Comparison of ENCODE assay signal across 15 cellular contexts in genomic region chr13:110493161-110493593, GRCh38.
DNase-seq lines count a peak whose midpoint lies in the region; ATAC-seq and TF ChIP-seq lines count a peak whose summit lies in the region.
"Had no signal": no experiment of that assay in that cellular context is flagged by ENCODE, and none has a peak within 500 bp of the region (broad histone marks: within the 10 kb centered on the region; RNA-seq: fewer than 3 reads in every experiment).

No MANE protein-coding gene starts in this region.

- TF ChIP-seq CTCF in chondrocyte (IDR thresholded peaks at IDR 0.05) (no peak), nephron progenitor cell (IDR thresholded peaks at IDR 0.05) (no peak), tibial artery (IDR thresholded peaks at IDR 0.05) (no peak), WTC11 (IDR thresholded peaks at IDR 0.05) (no peak)

- H3K27me3 ChIP-seq in tibial artery: no peaks in the 10 kb centered on the region

- peak overlapping the region; percentile 55 to 65 for H3K27ac ChIP-seq in tibial artery

- CTCF ChIA-PET in WTC11 (lab: Charles Lee): no interaction called here

- H3K9me3 ChIP-seq in tibial artery: no peaks in the 10 kb centered on the region

- ATAC-seq in esophagus mucosa (peak; percentile 17), HG03045 (IDR thresholded peaks at IDR 0.05; ENCODE audit: unreplicated experiment) (no peak), WTC11 (no peak)
- ATAC-seq: GM12878 had no signal

- POLR2A ChIA-PET in WTC11 (lab: Charles Lee): no interaction called here

- H3K9me3 Mint-ChIP-seq in chondrocyte (ENCODE audit: low read depth): no peaks in the 10 kb centered on the region
- H3K9me3 Mint-ChIP-seq in nephron progenitor cell: no peaks in the 10 kb centered on the region
- H3K9me3 Mint-ChIP-seq in WTC11: peaks cover 5% of the 10 kb centered on the region
- H3K9me3 Mint-ChIP-seq: CD4-positive, alpha-beta T cell had no signal

- H3K4me3 Mint-ChIP-seq in chondrocyte (ENCODE audit: unreplicated experiment) (no peak overlapping the region), nephron progenitor cell (no peak overlapping the region), WTC11 (no peak overlapping the region)
- H3K4me3 Mint-ChIP-seq: B cell; CD4-positive, alpha-beta T cell had no signal

- peaks cover 67% of the 10 kb centered on the region for H3K36me3 Mint-ChIP-seq in chondrocyte (ENCODE audit: low read depth)
- peaks cover 83% of the 10 kb centered on the region for H3K36me3 Mint-ChIP-seq in nephron progenitor cell (ENCODE audit: low read depth)
- H3K36me3 Mint-ChIP-seq in WTC11: peaks cover 45% of the 10 kb centered on the region

- peak overlapping the region; percentile 51 for H3K27ac Mint-ChIP-seq in chondrocyte (ENCODE audit: unreplicated experiment)
- peak overlapping the region; percentile 83 for H3K27ac Mint-ChIP-seq in nephron progenitor cell
- no peak overlapping the region for H3K27ac Mint-ChIP-seq in WTC11
- H3K27ac Mint-ChIP-seq: B cell; CD4-positive, alpha-beta T cell had no signal

- no peak overlapping the region for H3K4me3 ChIP-seq in tibial artery
- H3K4me3 ChIP-seq: GM12878 had no signal

- H3K4me1 ChIP-seq in tibial artery: peaks cover 0 to 18% (median 6%) of the 10 kb centered on the region in 4 donors

- DNase-seq in chondrocyte (ENCODE audit: low spot score): no peak
- no peak for DNase-seq in nephron progenitor cell
- no peak for DNase-seq in tibial artery
- no peak for DNase-seq in RKO (ENCODE audit: low spot score)
- DNase-seq in WTC11 (ENCODE audit: low spot score): no peak
- DNase-seq: ACHN; C1 segment of cervical spinal cord; Calu3; CD4-positive, alpha-beta T cell; DMS79; HCEC 1CT had no signal

- H3K27me3 Mint-ChIP-seq in chondrocyte (ENCODE audit: low read depth) (no peaks in the 10 kb centered on the region), nephron progenitor cell (ENCODE audit: low read depth, poor library complexity) (peaks cover 3% of the 10 kb centered on the region), WTC11 (ENCODE audit: low read depth) (no peaks in the 10 kb centered on the region)
- H3K27me3 Mint-ChIP-seq: B cell; CD4-positive, alpha-beta T cell had no signal

- H3K4me1 Mint-ChIP-seq in chondrocyte (ENCODE audit: low read depth) (peaks cover 19% of the 10 kb centered on the region), nephron progenitor cell (peaks cover 12% of the 10 kb centered on the region), WTC11 (no peaks in the 10 kb centered on the region)
- H3K4me1 Mint-ChIP-seq: B cell had no signal

- intact Hi-C loops in tibial artery (cut with DNase I; ENCODE audit: low total_unique reads): no loop called here

- peaks cover 85 to 99% (median 91%) of the 10 kb centered on the region in 3 donors for H3K36me3 ChIP-seq in tibial artery

TF ChIP-seq in WTC11, 78 proteins besides CTCF, POLR2A, EP300 and RAD21:
- TF ChIP-seq ZNF232 (CRISPR knock-in tag; IDR thresholded peaks at IDR 0.05) (no peak), CREB1 (CRISPR knock-in tag; IDR thresholded peaks at IDR 0.05) (no peak), MYBL2 (CRISPR knock-in tag; IDR thresholded peaks at IDR 0.05) (no peak), NR3C1 (CRISPR knock-in tag; conservative IDR thresholded peaks at IDR 0.05; ENCODE audit: low read depth) (no peak), NR1H2 (CRISPR knock-in tag; IDR thresholded peaks at IDR 0.05) (no peak), USF2 (CRISPR knock-in tag; IDR thresholded peaks at IDR 0.05) (no peak), ZNF423 (CRISPR knock-in tag; IDR thresholded peaks at IDR 0.05) (no peak)
- TF ChIP-seq, protein P1, sequence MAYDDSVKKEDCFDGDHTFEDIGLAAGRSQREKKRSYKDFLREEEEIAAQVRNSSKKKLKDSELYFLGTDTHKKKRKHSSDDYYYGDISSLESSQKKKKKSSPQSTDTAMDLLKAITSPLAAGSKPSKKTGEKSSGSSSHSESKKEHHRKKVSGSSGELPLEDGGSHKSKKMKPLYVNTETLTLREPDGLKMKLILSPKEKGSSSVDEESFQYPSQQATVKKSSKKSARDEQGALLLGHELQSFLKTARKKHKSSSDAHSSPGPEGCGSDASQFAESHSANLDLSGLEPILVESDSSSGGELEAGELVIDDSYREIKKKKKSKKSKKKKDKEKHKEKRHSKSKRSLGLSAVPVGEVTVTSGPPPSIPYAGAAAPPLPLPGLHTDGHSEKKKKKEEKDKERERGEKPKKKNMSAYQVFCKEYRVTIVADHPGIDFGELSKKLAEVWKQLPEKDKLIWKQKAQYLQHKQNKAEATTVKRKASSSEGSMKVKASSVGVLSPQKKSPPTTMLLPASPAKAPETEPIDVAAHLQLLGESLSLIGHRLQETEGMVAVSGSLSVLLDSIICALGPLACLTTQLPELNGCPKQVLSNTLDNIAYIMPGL (CRISPR knock-in tag; IDR thresholded peaks at IDR 0.05): no peak
